ENCODE assay signal across 13 cellular contexts in the genomic region with DNA sequence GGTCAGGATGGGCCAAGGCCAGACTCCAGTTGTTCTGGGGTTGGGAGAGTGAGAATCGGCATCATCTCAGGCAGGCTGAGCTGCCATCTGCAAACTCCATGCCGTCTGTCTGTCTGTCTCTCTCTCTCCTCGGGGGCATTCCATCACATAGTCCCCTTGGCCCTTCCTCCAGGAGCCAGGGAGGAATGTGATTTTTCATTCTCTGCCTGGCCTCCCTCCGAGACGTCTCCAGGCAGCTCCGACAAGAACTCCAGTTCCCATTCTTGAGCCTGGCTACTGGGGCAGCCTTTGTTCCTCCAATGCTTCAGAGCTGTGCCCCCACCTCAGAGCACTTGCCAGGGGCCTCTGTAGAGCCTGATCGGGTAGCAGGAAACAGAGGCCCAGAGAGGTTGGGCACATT.
"Had no signal": no experiment of that assay in that cellular context is flagged by ENCODE, and none has a peak within 500 bp of the region (broad histone marks: within the 10 kb centered on the region; RNA-seq: fewer than 3 reads in every experiment).

No MANE protein-coding gene starts in this region.

- H3K36me3 ChIP-seq: gastroesophageal sphincter had no signal

- H3K9me3 ChIP-seq: gastroesophageal sphincter had no signal

- H3K27ac ChIP-seq: gastroesophageal sphincter had no signal

- H3K4me3 Mint-ChIP-seq: activated CD4-positive, alpha-beta memory T cell treated with anti-CD3 and anti-CD28 coated beads, Interleukin-2, amount 10 ng/mL, durations not matched to agents 7 days and 5 days; activated naive CD8-positive, alpha-beta T cell treated with anti-CD3 and anti-CD28 coated beads, Interleukin-2, amount 10 ng/mL, durations not matched to agents 7 days and 5 days; activated T-cell treated with anti-CD3 and anti-CD28 coated beads, Interleukin-2, amount 50 U/mL, for 72 hours; effector memory CD8-positive, alpha-beta T cell; immature natural killer cell; nephron progenitor cell; stimulated activated naive CD8-positive, alpha-beta T cell treated with anti-CD3 and anti-CD28 coated beads, Interleukin-15, Interleukin-2, amounts not matched to agents 100 ng/mL and 50 ng/mL, for 24 hours had no signal

- H3K27me3 Mint-ChIP-seq: activated CD4-positive, alpha-beta memory T cell treated with anti-CD3 and anti-CD28 coated beads, Interleukin-2, amount 10 ng/mL, durations not matched to agents 7 days and 5 days had no signal

- DNase-seq: activated CD4-positive, alpha-beta memory T cell treated with anti-CD3 and anti-CD28 coated beads, Interleukin-2, amount 10 ng/mL, durations not matched to agents 7 days and 5 days; activated CD8-positive, alpha-beta memory T cell treated with anti-CD3 and anti-CD28 coated beads, Interleukin-2, amount 50 U/mL, for 4 hours; activated naive CD8-positive, alpha-beta T cell treated with anti-CD3 and anti-CD28 coated beads, Interleukin-2, amount 10 ng/mL, durations not matched to agents 7 days and 5 days; activated T-cell treated with anti-CD3 and anti-CD28 coated beads, Interleukin-2, amount 50 U/mL, for 72 hours; central memory CD4-positive, alpha-beta T cell; cortex of kidney; effector memory CD8-positive, alpha-beta T cell; immature natural killer cell; left cardiac atrium; nephron progenitor cell; stimulated activated CD4-positive, alpha-beta T cell treated with anti-CD3 and anti-CD28 coated beads, Interleukin-4, amount 100 ng/mL, for 24 hours had no signal

- H3K4me3 ChIP-seq: gastroesophageal sphincter had no signal

- H3K27me3 ChIP-seq: gastroesophageal sphincter had no signal

- H3K36me3 Mint-ChIP-seq: activated naive CD8-positive, alpha-beta T cell treated with anti-CD3 and anti-CD28 coated beads, Interleukin-2, amount 10 ng/mL, durations not matched to agents 7 days and 5 days; immature natural killer cell had no signal

- ATAC-seq: activated T-cell treated with anti-CD3 and anti-CD28 coated beads, Interleukin-2, amount 50 U/mL, for 72 hours; effector memory CD8-positive, alpha-beta T cell; gastroesophageal sphincter; left cardiac atrium had no signal

- H3K4me1 Mint-ChIP-seq: activated CD4-positive, alpha-beta memory T cell treated with anti-CD3 and anti-CD28 coated beads, Interleukin-2, amount 10 ng/mL, durations not matched to agents 7 days and 5 days; activated naive CD8-positive, alpha-beta T cell treated with anti-CD3 and anti-CD28 coated beads, Interleukin-2, amount 10 ng/mL, durations not matched to agents 7 days and 5 days; immature natural killer cell had no signal

- H3K27ac Mint-ChIP-seq: activated CD4-positive, alpha-beta memory T cell treated with anti-CD3 and anti-CD28 coated beads, Interleukin-2, amount 10 ng/mL, durations not matched to agents 7 days and 5 days; activated naive CD8-positive, alpha-beta T cell treated with anti-CD3 and anti-CD28 coated beads, Interleukin-2, amount 10 ng/mL, durations not matched to agents 7 days and 5 days; activated T-cell treated with anti-CD3 and anti-CD28 coated beads, Interleukin-2, amount 50 U/mL, for 72 hours; effector memory CD8-positive, alpha-beta T cell; immature natural killer cell; nephron progenitor cell; stimulated activated naive CD8-positive, alpha-beta T cell treated with anti-CD3 and anti-CD28 coated beads, Interleukin-15, Interleukin-2, amounts not matched to agents 100 ng/mL and 50 ng/mL, for 24 hours had no signal

- H3K9me3 Mint-ChIP-seq: activated CD4-positive, alpha-beta memory T cell treated with anti-CD3 and anti-CD28 coated beads, Interleukin-2, amount 10 ng/mL, durations not matched to agents 7 days and 5 days; activated naive CD8-positive, alpha-beta T cell treated with anti-CD3 and anti-CD28 coated beads, Interleukin-2, amount 10 ng/mL, durations not matched to agents 7 days and 5 days; activated T-cell treated with anti-CD3 and anti-CD28 coated beads, Interleukin-2, amount 50 U/mL, for 72 hours; effector memory CD8-positive, alpha-beta T cell; immature natural killer cell; nephron progenitor cell; stimulated activated naive CD8-positive, alpha-beta T cell treated with anti-CD3 and anti-CD28 coated beads, Interleukin-15, Interleukin-2, amounts not matched to agents 100 ng/mL and 50 ng/mL, for 24 hours had no signal
